ENCODE assay signal across 9 cellular contexts in genomic region chr15:75646112-75646943, GRCh38. TPM values are rescaled to one million over a fixed set of nuclear protein-coding genes. Genes with fewer than 3 reads are reported as not detected.
DNase-seq lines count a peak whose midpoint lies in the region; ATAC-seq, FAIRE-seq and TF ChIP-seq lines count a peak whose summit lies in the region.
"Had no signal": no experiment of that assay in that cellular context is flagged by ENCODE, and none has a peak within 500 bp of the region (broad histone marks: within the 10 kb centered on the region; RNA-seq: fewer than 3 reads in every experiment).

No MANE protein-coding gene starts in this region.

- no peaks in the 10 kb centered on the region for H3K9me3 Mint-ChIP-seq in activated naive CD4-positive, alpha-beta T cell treated with anti-CD3 and anti-CD28 coated beads, Interleukin-2, amount 10 ng/mL, durations not matched to agents 7 days and 5 days

- H3K36me3 Mint-ChIP-seq in activated naive CD4-positive, alpha-beta T cell treated with anti-CD3 and anti-CD28 coated beads, Interleukin-2, amount 10 ng/mL, durations not matched to agents 7 days and 5 days = no peaks in the 10 kb centered on the region

- CTCF ChIA-PET in activated naive CD4-positive, alpha-beta T cell treated with anti-CD3 and anti-CD28 coated beads, Interleukin-2, amount 10 ng/mL, durations not matched to agents 7 days and 5 days (lab: Charles Lee) = interaction anchor here (0.7 to 2.5 kb wide), 5 partner anchors 40 to 279 kb away, joined by 3 to 15 read pairs (median 7); partner anchors contain the start of gene MAN2C1

- H3K27ac Mint-ChIP-seq in activated naive CD4-positive, alpha-beta T cell treated with anti-CD3 and anti-CD28 coated beads, Interleukin-2, amount 10 ng/mL, durations not matched to agents 7 days and 5 days = no peak overlapping the region

- no peaks in the 10 kb centered on the region for H3K9me3 ChIP-seq in mesodermal cell (ENCODE audit: control insufficient read depth, low read length)
- no peaks in the 10 kb centered on the region for H3K9me3 ChIP-seq in upper lobe of right lung

- H3K36me3 ChIP-seq in bronchial epithelial cell (ENCODE audit: control insufficient read depth, insufficient read depth, low read length) = peaks cover 13% of the 10 kb centered on the region
- peaks cover 19% of the 10 kb centered on the region for H3K36me3 ChIP-seq in mesodermal cell (ENCODE audit: control insufficient read depth, insufficient read depth, low read length)
- no peaks in the 10 kb centered on the region for H3K36me3 ChIP-seq in upper lobe of right lung

- FAIRE-seq in bronchial epithelial cell (lab: Jason Lieb, UNC) = no peak

- WGBS in mesodermal cell (ENCODE audit: insufficient coverage in 2 of 2), 2 experiments = 71 to 78% methylated on average over 4 to 5 of the region's 5 CpGs

- intact Hi-C loops in upper lobe of right lung (cut with DNase I) = no loop called here

- H3K27me3 ChIP-seq in bronchial epithelial cell (ENCODE audit: control insufficient read depth, insufficient read depth, low read length) = no peaks in the 10 kb centered on the region
- H3K27me3 ChIP-seq in upper lobe of right lung = no peaks in the 10 kb centered on the region

- H3K27ac ChIP-seq in mesodermal cell (ENCODE audit: low read depth, low read length, severe bottlenecking) = peak overlapping the region; percentile 88
- H3K27ac ChIP-seq in upper lobe of right lung = peak overlapping the region; percentile 98

- DNase-seq in activated naive CD4-positive, alpha-beta T cell treated with anti-CD3 and anti-CD28 coated beads, Interleukin-2, amount 10 ng/mL, durations not matched to agents 7 days and 5 days = no peak
- DNase-seq in activated naive CD4-positive, alpha-beta T cell (lab: John Stamatoyannopoulos, UW) = no peak
- DNase-seq in bronchial epithelial cell (ENCODE audit: low read depth) (no peak), upper lobe of right lung (no peak), NCI-H1105 treated with DMSO at 0.1 percent for 48 hours (lab: John Stamatoyannopoulos, UW) (no peak), SW 1271 (lab: John Stamatoyannopoulos, UW) (no peak)
- DNase-seq: DMS79 had no signal

- H3K4me3 ChIP-seq in bronchial epithelial cell (ENCODE audit: low read depth, low read length) (peak overlapping the region; percentile 90), mesodermal cell (ENCODE audit: extremely low read depth, insufficient read depth, low read length, poor library complexity, severe bottlenecking) (peak overlapping the region; percentile 68), upper lobe of right lung (peak overlapping the region; percentile 90)

- ATAC-seq in upper lobe of right lung = no peak
- no peak for ATAC-seq in HG03521 (IDR thresholded peaks at IDR 0.05; ENCODE audit: unreplicated experiment)

- H3K4me1 Mint-ChIP-seq in activated naive CD4-positive, alpha-beta T cell treated with anti-CD3 and anti-CD28 coated beads, Interleukin-2, amount 10 ng/mL, durations not matched to agents 7 days and 5 days = peaks cover 21% of the 10 kb centered on the region

- H3K27me3 Mint-ChIP-seq in activated naive CD4-positive, alpha-beta T cell treated with anti-CD3 and anti-CD28 coated beads, Interleukin-2, amount 10 ng/mL, durations not matched to agents 7 days and 5 days = peaks cover 61% of the 10 kb centered on the region

- no peak for TF ChIP-seq CTCF in bronchial epithelial cell (IDR thresholded peaks at IDR 0.05; ENCODE audit: insufficient read depth, low read length, severe bottlenecking)
- no peak for TF ChIP-seq CTCF in upper lobe of right lung (IDR thresholded peaks at IDR 0.05)

- H3K4me1 ChIP-seq in mesodermal cell (ENCODE audit: control insufficient read depth, insufficient read depth, low read length, poor library complexity, severe bottlenecking) (peaks cover 22% of the 10 kb centered on the region), upper lobe of right lung (peaks cover 36% of the 10 kb centered on the region)

- H3K4me3 Mint-ChIP-seq in activated naive CD4-positive, alpha-beta T cell treated with anti-CD3 and anti-CD28 coated beads, Interleukin-2, amount 10 ng/mL, durations not matched to agents 7 days and 5 days = peak overlapping the region; percentile 84

RNA-seq across cellular contexts. Expression of gene SNX33, which starts 1.4 kb away (rescaled TPM):
- 15.0 and 19.8 TPM in 2 replicates for total RNA-seq in bronchial epithelial cell
- 18.2 TPM for polyA plus RNA-seq in mesodermal cell (2013, experiment 1 of 2)
- polyA plus RNA-seq in mesodermal cell (2013, experiment 2 of 2) = 15.0 TPM
- total RNA-seq in upper lobe of right lung = 31.0 TPM

RNA-seq across cellular contexts. Expression of gene IMP3, which starts 6.3 kb away (rescaled TPM):
- 95.0 and 215 TPM in 2 replicates for total RNA-seq in bronchial epithelial cell
- polyA plus RNA-seq in mesodermal cell (2013, experiment 1 of 2) = 26.5 TPM
- 24.9 TPM for polyA plus RNA-seq in mesodermal cell (2013, experiment 2 of 2)
- 54.9 TPM for total RNA-seq in upper lobe of right lung

RNA-seq across cellular contexts. Expression of gene SNUPN, which starts 20.8 kb away (rescaled TPM):
- total RNA-seq in bronchial epithelial cell = 16.1 and 18.8 TPM in 2 replicates
- 16.4 TPM for polyA plus RNA-seq in mesodermal cell (2013, experiment 1 of 2)
- polyA plus RNA-seq in mesodermal cell (2013, experiment 2 of 2) = 16.7 TPM
- 23.5 TPM for total RNA-seq in upper lobe of right lung
